ENCODE assay signal across 23 cellular contexts in the genomic region with DNA sequence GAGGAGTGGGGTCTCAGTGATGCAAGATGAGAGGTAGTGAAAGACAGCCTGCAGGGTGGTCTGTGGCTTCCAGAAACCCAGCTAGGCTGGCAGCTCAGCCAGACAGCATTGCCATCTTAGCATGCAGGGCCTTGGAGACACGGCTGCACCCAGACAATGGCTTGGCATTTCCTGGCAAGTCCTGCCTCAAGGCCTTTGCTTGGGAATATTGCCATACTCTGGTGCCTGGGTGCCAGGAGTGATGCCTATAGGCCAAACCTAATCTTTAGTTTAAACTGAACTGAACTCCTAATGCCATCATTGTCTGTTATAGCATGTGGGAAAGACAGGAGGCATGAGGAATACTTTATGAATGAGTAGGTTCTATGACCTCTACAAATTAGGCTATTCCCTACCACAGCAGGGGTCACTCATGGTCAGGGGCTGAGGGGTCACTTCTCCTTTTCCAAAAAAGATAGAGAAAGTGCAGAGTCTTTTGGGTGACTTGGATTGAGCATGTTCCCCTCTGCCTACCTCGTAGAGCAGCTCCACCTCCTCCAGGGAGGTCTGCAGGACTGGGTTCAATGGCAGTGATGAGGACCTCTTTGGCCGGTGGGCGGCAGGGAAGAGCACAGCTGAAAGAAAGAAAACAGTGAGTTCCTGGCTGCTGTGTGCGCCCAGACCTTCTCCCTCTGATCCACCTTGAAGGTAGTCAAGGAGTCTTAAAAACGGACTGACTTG. TPM values are rescaled to one million over a fixed set of nuclear protein-coding genes. Genes with fewer than 3 reads are reported as not detected.
"Had no signal": no experiment of that assay in that cellular context is flagged by ENCODE, and none has a peak within 500 bp of the region (broad histone marks: within the 10 kb centered on the region; RNA-seq: fewer than 3 reads in every experiment).

No MANE protein-coding gene starts in this region.

- H3K4me1 ChIP-seq: colonic mucosa, gastrocnemius medialis, stomach, transverse colon had no signal

- DNase-seq: colonic mucosa; dermis blood vessel endothelial cell; gastrocnemius medialis; heart right ventricle; hypothalamus; kidney glomerular epithelial cell; naive thymus-derived CD4-positive, alpha-beta T cell; nephron progenitor cell; small intestine; stimulated activated CD4-positive, alpha-beta T cell treated with anti-CD3 and anti-CD28 coated beads, Interleukin-12 subunit alpha, Interleukin-12 subunit beta, amount 100 ng/mL, for 4 hours; stimulated activated naive CD4-positive, alpha-beta T cell; stomach; substantia nigra; transverse colon had no signal

- H3K9me3 ChIP-seq: colonic mucosa, gastrocnemius medialis, heart right ventricle, neutrophil, stomach, thoracic aorta, transverse colon had no signal

- FAIRE-seq: islet of Langerhans, small intestine had no signal

- H3K27me3 ChIP-seq: colonic mucosa, gastrocnemius medialis, heart right ventricle, neutrophil, stomach, transverse colon had no signal

- H3K36me3 ChIP-seq: colonic mucosa, gastrocnemius medialis, neutrophil, stomach, transverse colon had no signal

- H3K4me1 Mint-ChIP-seq: naive thymus-derived CD4-positive, alpha-beta T cell had no signal

- H3K4me3 Mint-ChIP-seq: naive thymus-derived CD4-positive, alpha-beta T cell; nephron progenitor cell had no signal

- H3K4me3 ChIP-seq: colonic mucosa, gastrocnemius medialis, heart right ventricle, stomach, thoracic aorta, transverse colon had no signal

- H3K27ac ChIP-seq: colonic mucosa, gastrocnemius medialis, neutrophil, stomach, thoracic aorta, transverse colon had no signal

- H3K27ac Mint-ChIP-seq: naive thymus-derived CD4-positive, alpha-beta T cell; nephron progenitor cell had no signal

- ATAC-seq: gastrocnemius medialis; heart right ventricle; naive thymus-derived CD4-positive, alpha-beta T cell had no signal

- H3K9me3 Mint-ChIP-seq: naive thymus-derived CD4-positive, alpha-beta T cell; nephron progenitor cell had no signal

- H3K36me3 Mint-ChIP-seq: naive thymus-derived CD4-positive, alpha-beta T cell had no signal

RNA-seq across cellular contexts. Expression of gene SLC13A4, which starts 8.8 kb away (rescaled TPM):
- total RNA-seq: colonic mucosa; dermis blood vessel endothelial cell; fibroblast of villous mesenchyme; gastrocnemius medialis; lung microvascular endothelial cell; mesenteric fat pad; mononuclear cell; naive thymus-derived CD4-positive, alpha-beta T cell; pulmonary artery endothelial cell; stomach; urinary bladder had no signal

RNA-seq across cellular contexts. Expression of gene FAM180A, which starts 11.9 kb away (rescaled TPM):
- total RNA-seq: dermis blood vessel endothelial cell; lung microvascular endothelial cell; mononuclear cell; naive thymus-derived CD4-positive, alpha-beta T cell; pulmonary artery endothelial cell had no signal
- polyA plus RNA-seq: naive thymus-derived CD4-positive, alpha-beta T cell had no signal
